In genomic region chr17:44840274-44840673, GRCh38 we compare ENCODE assay signal across 41 cellular contexts. TPM values are rescaled to one million over a fixed set of nuclear protein-coding genes. Genes with fewer than 3 reads are reported as not detected.
"Had no signal": no experiment of that assay in that cellular context is flagged by ENCODE, and none has a peak within 500 bp of the region (broad histone marks: within the 10 kb centered on the region; RNA-seq: fewer than 3 reads in every experiment).

No MANE protein-coding gene starts in this region.

- DNase-seq: activated B cell treated with CpG ODN at 0.5 μM for 24 hours; activated CD4-positive, alpha-beta memory T cell treated with anti-CD3 and anti-CD28 coated beads for 36 hours; activated CD4-positive, alpha-beta T cell treated with anti-CD3 and anti-CD28 coated beads for 4 hours; activated CD4-positive, alpha-beta T cell treated with anti-CD3 and anti-CD28 coated beads, Interleukin-2, amount 50 U/mL, for 1 hour; activated CD4-positive, CD25-positive, alpha-beta regulatory T cell treated with anti-CD3 and anti-CD28 coated beads, Interleukin-2, amount 50 U/mL, for 72 hours; activated CD8-positive, alpha-beta memory T cell treated with anti-CD3 and anti-CD28 coated beads, Interleukin-2, amount 50 U/mL, for 4 hours; activated effector memory CD4-positive, alpha-beta T cell treated with Interleukin-2 at 50 U/mL for 16 hours; activated naive CD4-positive, alpha-beta T cell treated with anti-CD3 and anti-CD28 coated beads, Interleukin-2, amount 10 ng/mL, durations not matched to agents 7 days and 5 days; activated T-cell treated with anti-CD3 and anti-CD28 coated beads for 4 hours; activated T-cell treated with anti-CD3 and anti-CD28 coated beads, Interleukin-2, amount 50 U/mL, for 4 hours; amygdala; body of pancreas; caudate nucleus; cerebellar nuclear complex; Kasumi-1; KBM-7; MG63; NCI-H1092; NCI-H1417; NCI-H146; NCI-H187; NCI-H2029 treated with DMSO at 0.1 percent for 48 hours; NCI-H2107; NCI-H2171; NCI-H510A; NCI-H526; NCI-H748 treated with DMSO at 0.1 percent for 48 hours; NK-92 treated with Interleukin-12 subunit alpha and Interleukin-12 subunit beta, amount 100 ng/mL, for 24 hours; PC-3; Peyer's patch; Right ventricle myocardium superior; SW 1271; T-helper 1 cell; T-helper 2 cell; T-helper 9 cell had no signal

- ATAC-seq: activated T-cell treated with anti-CD3 and anti-CD28 coated beads, Interleukin-2, amount 50 U/mL, for 4 hours; body of pancreas; PC-3 had no signal

- FAIRE-seq: astrocyte had no signal

- H3K27me3 Mint-ChIP-seq: activated CD4-positive, alpha-beta memory T cell treated with anti-CD3 and anti-CD28 coated beads for 36 hours; activated naive CD8-positive, alpha-beta T cell had no signal

- H3K27me3 ChIP-seq: body of pancreas, breast epithelium, MG63, Peyer's patch had no signal

- H3K4me3 ChIP-seq: body of pancreas, breast epithelium, MG63, Peyer's patch had no signal

- H3K27ac ChIP-seq: body of pancreas, breast epithelium, Peyer's patch, RWPE1, VCaP had no signal

- H3K36me3 ChIP-seq: breast epithelium, Peyer's patch had no signal

- H3K36me3 Mint-ChIP-seq: activated CD4-positive, alpha-beta memory T cell treated with anti-CD3 and anti-CD28 coated beads for 36 hours; activated naive CD4-positive, alpha-beta T cell treated with anti-CD3 and anti-CD28 coated beads, Interleukin-2, amount 10 ng/mL, durations not matched to agents 7 days and 5 days; activated naive CD8-positive, alpha-beta T cell had no signal

- H3K9me3 Mint-ChIP-seq: activated B cell treated with CpG ODN at 0.5 μM for 24 hours; activated CD4-positive, alpha-beta memory T cell treated with anti-CD3 and anti-CD28 coated beads for 36 hours; activated naive CD4-positive, alpha-beta T cell treated with anti-CD3 and anti-CD28 coated beads, Interleukin-2, amount 10 ng/mL, durations not matched to agents 7 days and 5 days; activated T-cell treated with anti-CD3 and anti-CD28 coated beads, Interleukin-2, amount 50 U/mL, for 4 hours; activated T-helper 1 cell treated with anti-CD3 and anti-CD28 coated beads, Interleukin-12 subunit alpha, Interleukin-12 subunit beta, Interleukin-2, Interleukin-4 antibody, amounts not matched to agents 30 ng/mL and 10 ng/mL and 1 ng/mL, durations not matched to agents 14 hours and 24 hours and 36 hours had no signal

- H3K4me1 ChIP-seq: body of pancreas, breast epithelium, Peyer's patch had no signal

- H3K27ac Mint-ChIP-seq: activated B cell treated with CpG ODN at 0.5 μM for 24 hours; activated naive CD4-positive, alpha-beta T cell treated with anti-CD3 and anti-CD28 coated beads, Interleukin-2, amount 10 ng/mL, durations not matched to agents 7 days and 5 days; activated naive CD8-positive, alpha-beta T cell; activated T-helper 1 cell treated with anti-CD3 and anti-CD28 coated beads, Interleukin-12 subunit alpha, Interleukin-12 subunit beta, Interleukin-2, Interleukin-4 antibody, amounts not matched to agents 30 ng/mL and 10 ng/mL and 1 ng/mL, durations not matched to agents 14 hours and 24 hours and 36 hours had no signal

- H3K9me3 ChIP-seq: body of pancreas, breast epithelium, MG63, Peyer's patch had no signal

- H3K4me1 Mint-ChIP-seq: activated B cell treated with CpG ODN at 0.5 μM for 24 hours; activated naive CD4-positive, alpha-beta T cell treated with anti-CD3 and anti-CD28 coated beads, Interleukin-2, amount 10 ng/mL, durations not matched to agents 7 days and 5 days had no signal

- H3K4me3 Mint-ChIP-seq: activated B cell treated with CpG ODN at 0.5 μM for 24 hours; activated CD4-positive, alpha-beta memory T cell treated with anti-CD3 and anti-CD28 coated beads for 36 hours; activated naive CD4-positive, alpha-beta T cell treated with anti-CD3 and anti-CD28 coated beads, Interleukin-2, amount 10 ng/mL, durations not matched to agents 7 days and 5 days; activated naive CD8-positive, alpha-beta T cell; activated T-cell treated with anti-CD3 and anti-CD28 coated beads, Interleukin-2, amount 50 U/mL, for 4 hours had no signal

RNA-seq across cellular contexts. Expression of gene HIGD1B, which starts 7.4 kb away (rescaled TPM):
- total RNA-seq: activated B cell treated with CpG ODN at 0.5 μM for 24 hours; activated CD4-positive, alpha-beta memory T cell treated with anti-CD3 and anti-CD28 coated beads for 36 hours; activated T-cell treated with anti-CD3 and anti-CD28 coated beads, Interleukin-2, amount 50 U/mL, for 4 hours; activated T-helper 1 cell treated with anti-CD3 and anti-CD28 coated beads, Interleukin-12 subunit alpha, Interleukin-12 subunit beta, Interleukin-2, Interleukin-4 antibody, amounts not matched to agents 30 ng/mL and 10 ng/mL and 1 ng/mL, durations not matched to agents 14 hours and 24 hours and 36 hours; astrocyte; PC-3; Peyer's patch had no signal
